Comparison of ENCODE assay signal across 1 cellular context in genomic region chr1:27237112-27237511, GRCh38.
TF ChIP-seq lines count a peak whose summit lies in the region.

No MANE protein-coding gene starts in this region.

TF ChIP-seq in IMR-90, 13 proteins besides CTCF, POLR2A, EP300 and RAD21 (continued from another document):
- TF ChIP-seq USF2 (IDR thresholded peaks at IDR 0.05; ENCODE audit: low read depth, low read length) (no peak), MAFK (IDR thresholded peaks at IDR 0.05; ENCODE audit: low read depth, low read length) (peak; percentile 74)
